9 cellular contexts compared by ENCODE assay signal in genomic region chr9:128129976-128130590, GRCh38. TPM values are rescaled to one million over a fixed set of nuclear protein-coding genes. Genes with fewer than 3 reads are reported as not detected.
DNase-seq lines count a peak whose midpoint lies in the region; TF ChIP-seq lines count a peak whose summit lies in the region.
"Not testable (repeated sequence)": the region's sequence is repeated elsewhere in the genome, so short reads cannot be mapped to it uniquely, and the experiment has no call there.
"Had no signal": no experiment of that assay in that cellular context is flagged by ENCODE, and none has a peak within 500 bp of the region (broad histone marks: within the 10 kb centered on the region; RNA-seq: fewer than 3 reads in every experiment).

No MANE protein-coding gene starts in this region.

- H3K36me3 Mint-ChIP-seq in CD14-positive monocyte, immature natural killer cell: not testable (repeated sequence)

- H3K27ac ChIP-seq in colonic mucosa, parathyroid adenoma: not testable (repeated sequence)

- DNase-seq in CD14-positive monocyte (ENCODE audit: low spot score); NB4 (ENCODE audit: low read depth): not testable (repeated sequence)
- DNase-seq in activated CD4-positive, alpha-beta T cell treated with anti-CD3 and anti-CD28 coated beads for 48 hours = peak; percentile 71
- DNase-seq in activated effector memory CD4-positive, alpha-beta T cell treated with anti-CD3 and anti-CD28 coated beads, Interleukin-2, amount 50 U/mL, for 16 hours = peak; percentile 87
- DNase-seq in colonic mucosa = peak; percentile 81
- DNase-seq in immature natural killer cell = peak; percentile 39 to 47 (median 41)
- peak; percentile 73 for DNase-seq in stimulated activated CD8-positive, alpha-beta memory T cell treated with anti-CD3 and anti-CD28 coated beads, Interleukin-4, amount 100 ng/mL, for 48 hours

- peak overlapping the region in 1 of 2 donors; percentile 39 for H3K4me3 Mint-ChIP-seq in CD14-positive monocyte
- H3K4me3 Mint-ChIP-seq in immature natural killer cell = peak overlapping the region; percentile 82 to 99 (median 95)

- H3K4me2 ChIP-seq in parathyroid adenoma (ENCODE audit: low read length) = not testable (repeated sequence)

- not testable (repeated sequence) for H3K4me3 ChIP-seq in NB4 (ENCODE audit: low read depth, low read length); colonic mucosa; parathyroid adenoma (ENCODE audit: low read depth, low read length)

- H3K9me3 Mint-ChIP-seq in CD14-positive monocyte, immature natural killer cell: not testable (repeated sequence)

- H3K4me1 Mint-ChIP-seq in CD14-positive monocyte (peaks cover 29% of the 10 kb centered on the region), immature natural killer cell (peaks cover 30 to 36% of the 10 kb centered on the region in 2 donors)

- H3K4me1 ChIP-seq in colonic mucosa = peaks cover 14% of the 10 kb centered on the region
- H3K4me1 ChIP-seq in parathyroid adenoma = not testable (repeated sequence)

- not testable (repeated sequence) for H2AFZ ChIP-seq in parathyroid adenoma

- H3K36me3 ChIP-seq in colonic mucosa; parathyroid adenoma (ENCODE audit: control insufficient read depth, insufficient read depth, low read length): not testable (repeated sequence)

- H3K27me3 Mint-ChIP-seq in CD14-positive monocyte (ENCODE audit: low read depth in 3 of 3) (peaks cover 0 to 10% (median 4%) of the 10 kb centered on the region in 3 donors), immature natural killer cell (ENCODE audit: low read depth in 3 of 3) (peaks cover 9 to 17% (median 9%) of the 10 kb centered on the region in 3 donors)

- TF ChIP-seq CTCF in CD14-positive monocyte (IDR thresholded peaks at IDR 0.05) = peak; percentile 74
- peak; percentile 1 for TF ChIP-seq CTCF in NB4 (IDR thresholded peaks at IDR 0.05; ENCODE audit: low read depth, low read length)
- TF ChIP-seq CTCF in colonic mucosa (IDR thresholded peaks at IDR 0.05) = peak; percentile 48
- TF ChIP-seq CTCF in parathyroid adenoma (IDR thresholded peaks at IDR 0.05) = peak; percentile 14

- not testable (repeated sequence) for H3K79me2 ChIP-seq in parathyroid adenoma

- not testable (repeated sequence) for TF ChIP-seq POLR2A in NB4 (IDR thresholded peaks at IDR 0.05; ENCODE audit: extremely low read depth, insufficient read length)

- not testable (repeated sequence) for H3K9me3 ChIP-seq in colonic mucosa; parathyroid adenoma (ENCODE audit: control insufficient read depth, low read length)

- not testable (repeated sequence) for H3K27me3 ChIP-seq in colonic mucosa; parathyroid adenoma (ENCODE audit: control insufficient read depth, insufficient read depth, low read length)

- intact Hi-C loops in CD14-positive monocyte (cut with micrococcal nuclease); colonic mucosa (cut with DNase I): not testable (repeated sequence)

- H3K27ac Mint-ChIP-seq in CD14-positive monocyte = not testable (repeated sequence)
- peak overlapping the region in 4 of 6 donors; percentile 47 to 89 (median 78) for H3K27ac Mint-ChIP-seq in immature natural killer cell

- H3K9ac ChIP-seq in colonic mucosa (ENCODE audit: low read depth in 2 of 2, low read length in 2 of 2); parathyroid adenoma: not testable (repeated sequence)

RNA-seq across cellular contexts. Expression of gene PTGES2, which starts 2.6 kb away (rescaled TPM):
- polyA plus RNA-seq in CD14-positive monocyte (10 to 100 TPM; 42.0 to 49.4 TPM), immature natural killer cell (10 to 100 TPM; 31.4 to 60.9 (median 56.6) TPM)
- total RNA-seq in colonic mucosa = 100 to 1,000 TPM in 1 of 2 donors, 10 to 100 TPM in 1; 93.7 to 142 TPM

RNA-seq across cellular contexts. Expression of gene LCN2, which starts 19.2 kb away (rescaled TPM):
- polyA plus RNA-seq in CD14-positive monocyte (under 1 TPM in 1 of 2 donors, not detected in 1; 0.83 TPM), immature natural killer cell (under 1 TPM in 2 of 3 donors, not detected in 1; 0.44 to 0.66 TPM)
- 100 to 1,000 TPM; 162 to 374 TPM for total RNA-seq in colonic mucosa
- total RNA-seq: frontal cortex had no signal

RNA-seq across cellular contexts. Expression of gene BBLN, which starts 30.0 kb away (rescaled TPM):
- polyA plus RNA-seq in CD14-positive monocyte = 10 to 100 TPM; 51.5 to 54.5 TPM
- 10 to 100 TPM; 47.5 to 53.0 TPM for total RNA-seq in colonic mucosa
- polyA plus RNA-seq in immature natural killer cell = 100 to 1,000 TPM; 115 to 194 (median 182) TPM

Comparison
In these comparisons a context has a peak if more than half of its experiments do, and no peak if none do; other contexts are left out.
1. CTCF ChIP-seq: peak in every context shown above with its lines; median percentile 74 in CD14-positive monocyte; 48 in colonic mucosa; 14 in parathyroid adenoma; 1 in NB4.